In genomic region chr13:59441596-59442280, GRCh38 we compare ENCODE assay signal across 15 cellular contexts.
"Had no signal": no experiment of that assay in that cellular context is flagged by ENCODE, and none has a peak within 500 bp of the region (broad histone marks: within the 10 kb centered on the region; RNA-seq: fewer than 3 reads in every experiment).

No MANE protein-coding gene starts in this region.

- DNase-seq: activated B cell treated with CpG ODN at 0.5 μM for 24 hours; activated CD4-positive, alpha-beta T cell treated with anti-CD3 and anti-CD28 coated beads, Interleukin-2, amount 50 U/mL, for 4 hours; activated CD8-positive, alpha-beta memory T cell treated with anti-CD3 and anti-CD28 coated beads, Interleukin-2, amount 50 U/mL, for 4 hours; activated naive CD4-positive, alpha-beta T cell treated with anti-CD3 and anti-CD28 coated beads, Interleukin-2, amount 10 ng/mL, durations not matched to agents 7 days and 5 days; glutamatergic neuron; immature natural killer cell; left cardiac atrium; lower lobe of right lung; midbrain; posterior cingulate gyrus; stomach had no signal

- H3K27me3 ChIP-seq: esophagus muscularis mucosa, stomach, vagina had no signal

- H3K27ac Mint-ChIP-seq: activated B cell treated with CpG ODN at 0.5 μM for 24 hours; activated naive CD4-positive, alpha-beta T cell treated with anti-CD3 and anti-CD28 coated beads, Interleukin-2, amount 10 ng/mL, durations not matched to agents 7 days and 5 days; immature natural killer cell had no signal

- H3K4me1 Mint-ChIP-seq: activated B cell treated with CpG ODN at 0.5 μM for 24 hours, immature natural killer cell had no signal

- ATAC-seq: left cardiac atrium had no signal

- H3K4me3 Mint-ChIP-seq: activated B cell treated with CpG ODN at 0.5 μM for 24 hours had no signal

- H3K27me3 Mint-ChIP-seq: activated B cell treated with CpG ODN at 0.5 μM for 24 hours; activated naive CD4-positive, alpha-beta T cell treated with anti-CD3 and anti-CD28 coated beads, Interleukin-2, amount 10 ng/mL, durations not matched to agents 7 days and 5 days had no signal

- H3K9me3 Mint-ChIP-seq: activated B cell treated with CpG ODN at 0.5 μM for 24 hours; activated naive CD4-positive, alpha-beta T cell treated with anti-CD3 and anti-CD28 coated beads, Interleukin-2, amount 10 ng/mL, durations not matched to agents 7 days and 5 days had no signal

- H3K36me3 ChIP-seq: esophagus muscularis mucosa, lower lobe of right lung, neutrophil, stomach, vagina had no signal

- H3K36me3 Mint-ChIP-seq: activated naive CD4-positive, alpha-beta T cell treated with anti-CD3 and anti-CD28 coated beads, Interleukin-2, amount 10 ng/mL, durations not matched to agents 7 days and 5 days; immature natural killer cell had no signal

- H3K4me3 ChIP-seq: esophagus muscularis mucosa, lower lobe of right lung, skin epidermis, stomach, vagina had no signal

- H3K4me1 ChIP-seq: esophagus muscularis mucosa, lower lobe of right lung, stomach, vagina had no signal

- H3K27ac ChIP-seq: esophagus muscularis mucosa, lower lobe of right lung, neutrophil, skin epidermis, stomach, vagina had no signal

- H3K9me3 ChIP-seq: esophagus muscularis mucosa, lower lobe of right lung, neutrophil, stomach, vagina had no signal
